ENCODE assay signal across 16 cellular contexts in genomic region chr17:50325906-50326305, GRCh38. TPM values are rescaled to one million over a fixed set of nuclear protein-coding genes. Genes with fewer than 3 reads are reported as not detected.
DNase-seq lines count a peak whose midpoint lies in the region; ATAC-seq lines count a peak whose summit lies in the region.
"Had no signal": no experiment of that assay in that cellular context is flagged by ENCODE, and none has a peak within 500 bp of the region (broad histone marks: within the 10 kb centered on the region; RNA-seq: fewer than 3 reads in every experiment).

No MANE protein-coding gene starts in this region.

- no peaks in the 10 kb centered on the region for H3K27me3 Mint-ChIP-seq in activated CD8-positive, alpha-beta memory T cell treated with anti-CD3 and anti-CD28 coated beads, Interleukin-2, amount 10 ng/mL, durations not matched to agents 7 days and 5 days
- peaks cover 5% of the 10 kb centered on the region for H3K27me3 Mint-ChIP-seq in activated T-helper 17 cell treated with anti-CD3 and anti-CD28 coated beads, Interleukin-2, amount 50 U/mL, for 72 hours

- intact Hi-C loops in posterior vena cava (cut with DNase I): no loop called here

- peaks cover 10% of the 10 kb centered on the region for H3K4me1 Mint-ChIP-seq in activated CD8-positive, alpha-beta memory T cell treated with anti-CD3 and anti-CD28 coated beads, Interleukin-2, amount 10 ng/mL, durations not matched to agents 7 days and 5 days
- H3K4me1 Mint-ChIP-seq in activated T-helper 17 cell treated with anti-CD3 and anti-CD28 coated beads, Interleukin-2, amount 50 U/mL, for 72 hours: peaks cover 20% of the 10 kb centered on the region

- no peak for ATAC-seq in activated CD8-positive, alpha-beta memory T cell treated with anti-CD3 and anti-CD28 coated beads, Interleukin-2, amount 10 ng/mL, durations not matched to agents 7 days and 5 days
- no peak for ATAC-seq in activated T-helper 17 cell treated with anti-CD3 and anti-CD28 coated beads, Interleukin-2, amount 50 U/mL, for 72 hours (replicated peaks)
- ATAC-seq in GM19452 (IDR thresholded peaks at IDR 0.05; ENCODE audit: unreplicated experiment): no peak
- ATAC-seq: HepG2 had no signal

- CTCF ChIA-PET in activated CD8-positive, alpha-beta memory T cell treated with anti-CD3 and anti-CD28 coated beads, Interleukin-2, amount 10 ng/mL, durations not matched to agents 7 days and 5 days (lab: Charles Lee): interaction anchor here (1.7 kb wide), 1 partner anchor 36 kb away, joined by 5 read pairs; no protein-coding TSS in a partner anchor

- H3K4me3 Mint-ChIP-seq in activated CD8-positive, alpha-beta memory T cell treated with anti-CD3 and anti-CD28 coated beads, Interleukin-2, amount 10 ng/mL, durations not matched to agents 7 days and 5 days: no peak overlapping the region
- peak overlapping the region; percentile 29 for H3K4me3 Mint-ChIP-seq in activated T-helper 17 cell treated with anti-CD3 and anti-CD28 coated beads, Interleukin-2, amount 50 U/mL, for 72 hours
- H3K4me3 Mint-ChIP-seq: CD4-positive, alpha-beta memory T cell; HFFc6 had no signal

- no peak overlapping the region for H3K27ac Mint-ChIP-seq in activated CD8-positive, alpha-beta memory T cell treated with anti-CD3 and anti-CD28 coated beads, Interleukin-2, amount 10 ng/mL, durations not matched to agents 7 days and 5 days
- peak overlapping the region; percentile 77 for H3K27ac Mint-ChIP-seq in activated T-helper 17 cell treated with anti-CD3 and anti-CD28 coated beads, Interleukin-2, amount 50 U/mL, for 72 hours
- H3K27ac Mint-ChIP-seq: HFFc6 had no signal

- no peaks in the 10 kb centered on the region for H3K36me3 Mint-ChIP-seq in activated CD8-positive, alpha-beta memory T cell treated with anti-CD3 and anti-CD28 coated beads, Interleukin-2, amount 10 ng/mL, durations not matched to agents 7 days and 5 days
- no peaks in the 10 kb centered on the region for H3K36me3 Mint-ChIP-seq in activated T-helper 17 cell treated with anti-CD3 and anti-CD28 coated beads, Interleukin-2, amount 50 U/mL, for 72 hours (ENCODE audit: low read depth)
- H3K36me3 Mint-ChIP-seq: CD4-positive, alpha-beta memory T cell had no signal

- peak; percentile 47 for DNase-seq in activated CD8-positive, alpha-beta memory T cell treated with anti-CD3 and anti-CD28 coated beads, Interleukin-2, amount 50 U/mL, for 48 hours
- no peak for DNase-seq in activated CD8-positive, alpha-beta memory T cell treated with anti-CD3 and anti-CD28 coated beads, Interleukin-2, amount 10 ng/mL, durations not matched to agents 7 days and 5 days
- DNase-seq in islet precursor cell (peak; percentile 46), posterior vena cava (ENCODE audit: low spot score) (peak; percentile 40), DMS 273 treated with DMSO at 0.1 percent for 48 hours (lab: John Stamatoyannopoulos, UW) (no peak)
- no peak for DNase-seq in stimulated activated CD4-positive, alpha-beta T cell treated with anti-CD3 and anti-CD28 coated beads, Interleukin-4, amount 100 ng/mL, for 1 hour
- DNase-seq: ACHN; CD4-positive, alpha-beta memory T cell; DMS153; DMS79 treated with DMSO at 0.1 percent for 48 hours; EL; HCEC 1CT; HFFc6 had no signal

- H3K9me3 Mint-ChIP-seq in activated CD8-positive, alpha-beta memory T cell treated with anti-CD3 and anti-CD28 coated beads, Interleukin-2, amount 10 ng/mL, durations not matched to agents 7 days and 5 days (ENCODE audit: low read depth): no peaks in the 10 kb centered on the region
- H3K9me3 Mint-ChIP-seq in activated T-helper 17 cell treated with anti-CD3 and anti-CD28 coated beads, Interleukin-2, amount 50 U/mL, for 72 hours: no peaks in the 10 kb centered on the region
- H3K9me3 Mint-ChIP-seq: CD4-positive, alpha-beta memory T cell; HFFc6 had no signal

RNA-seq across cellular contexts. Expression of gene XYLT2, which starts 20.0 kb away (rescaled TPM):
- total RNA-seq in activated CD8-positive, alpha-beta memory T cell treated with anti-CD3 and anti-CD28 coated beads, Interleukin-2, amount 10 ng/mL, durations not matched to agents 7 days and 5 days: 10 to 100 TPM; 33.1 to 38.2 TPM
- 10 to 100 TPM; 38.5 to 95.1 TPM for total RNA-seq in activated T-helper 17 cell treated with anti-CD3 and anti-CD28 coated beads, Interleukin-2, amount 50 U/mL, for 72 hours
- 10 to 100 TPM; 18.1 to 21.9 TPM for total RNA-seq in posterior vena cava

RNA-seq across cellular contexts. Expression of gene MRPL27, which starts 47.1 kb away (rescaled TPM):
- total RNA-seq in activated CD8-positive, alpha-beta memory T cell treated with anti-CD3 and anti-CD28 coated beads, Interleukin-2, amount 10 ng/mL, durations not matched to agents 7 days and 5 days: 10 to 100 TPM; 65.7 to 81.8 TPM
- total RNA-seq in activated T-helper 17 cell treated with anti-CD3 and anti-CD28 coated beads, Interleukin-2, amount 50 U/mL, for 72 hours: 100 to 1,000 TPM in 1 of 2 donors, 10 to 100 TPM in 1; 63.3 to 109 TPM
- 10 to 100 TPM; 38.2 to 40.1 TPM for total RNA-seq in posterior vena cava

RNA-seq across cellular contexts. Expression of gene EME1, which starts 47.1 kb away (rescaled TPM):
- total RNA-seq in activated CD8-positive, alpha-beta memory T cell treated with anti-CD3 and anti-CD28 coated beads, Interleukin-2, amount 10 ng/mL, durations not matched to agents 7 days and 5 days: 10 to 100 TPM; 34.0 to 40.8 TPM
- 10 to 100 TPM; 20.8 to 48.7 TPM for total RNA-seq in activated T-helper 17 cell treated with anti-CD3 and anti-CD28 coated beads, Interleukin-2, amount 50 U/mL, for 72 hours
- total RNA-seq in posterior vena cava: 1 to 10 TPM in 1 of 2 donors, under 1 TPM in 1; 0.62 to 1.4 TPM

RNA-seq across cellular contexts. Expression of gene TMEM92, which starts 51.6 kb away (rescaled TPM):
- total RNA-seq in activated CD8-positive, alpha-beta memory T cell treated with anti-CD3 and anti-CD28 coated beads, Interleukin-2, amount 10 ng/mL, durations not matched to agents 7 days and 5 days: under 1 TPM; 0.07 to 0.09 TPM
- under 1 TPM in 1 of 2 donors, not detected in 1; 0.16 TPM for total RNA-seq in activated T-helper 17 cell treated with anti-CD3 and anti-CD28 coated beads, Interleukin-2, amount 50 U/mL, for 72 hours
- total RNA-seq in posterior vena cava: under 1 TPM; 0.33 to 0.60 TPM
- total RNA-seq: CD4-positive, alpha-beta memory T cell; HepG2 had no signal

Comparison
In these comparisons a context has a peak if more than half of its experiments do, and no peak if none do; other contexts are left out.
1. DNase-seq: peak in activated CD8-positive, alpha-beta memory T cell treated with anti-CD3 and anti-CD28 coated beads, Interleukin-2, amount 50 U/mL, for 48 hours (single experiment), islet precursor cell (single experiment) and posterior vena cava (single experiment); none in activated CD8-positive, alpha-beta memory T cell treated with anti-CD3 and anti-CD28 coated beads, Interleukin-2, amount 10 ng/mL, durations not matched to agents 7 days and 5 days (single experiment), stimulated activated CD4-positive, alpha-beta T cell treated with anti-CD3 and anti-CD28 coated beads, Interleukin-4, amount 100 ng/mL, for 1 hour (single experiment) and DMS 273 treated with DMSO at 0.1 percent for 48 hours (single experiment).
2. RNA of gene EME1, which starts 47.1 kb away (total RNA-seq): 20.8 to 48.7 TPM in activated T-helper 17 cell treated with anti-CD3 and anti-CD28 coated beads, Interleukin-2, amount 50 U/mL, for 72 hours and 34.0 to 40.8 TPM in activated CD8-positive, alpha-beta memory T cell treated with anti-CD3 and anti-CD28 coated beads, Interleukin-2, amount 10 ng/mL, durations not matched to agents 7 days and 5 days; 0.62 to 1.4 TPM in posterior vena cava; every median in the first group is over 4 times any median in the second.